Comparison of ENCODE assay signal across 8 cellular contexts in the genomic region with DNA sequence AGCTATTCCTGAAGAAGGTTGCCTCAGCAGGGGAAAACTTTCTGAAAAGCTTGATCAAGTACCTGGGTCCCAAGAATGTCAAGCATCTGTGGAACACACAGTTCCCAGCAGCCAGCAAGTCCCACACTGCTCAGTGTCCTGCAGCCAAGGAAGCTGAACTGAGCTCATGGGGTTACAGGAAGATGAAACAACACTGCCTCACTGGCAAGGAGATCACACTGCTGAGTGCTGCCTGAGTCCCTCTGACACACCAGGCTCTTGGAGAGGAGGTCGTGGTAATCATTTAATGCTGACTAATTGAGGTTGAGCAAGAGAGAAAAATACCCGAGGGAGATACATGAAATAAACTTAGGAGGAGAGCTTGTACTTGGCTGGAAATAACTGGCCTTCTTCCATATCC.
DNase-seq lines count a peak whose midpoint lies in the region; ATAC-seq lines count a peak whose summit lies in the region.

No MANE protein-coding gene starts in this region.

- H3K9ac ChIP-seq in skeletal muscle satellite cell (ENCODE audit: low read depth, low read length) = peak overlapping the region; percentile 41

- peak overlapping the region; percentile 90 for H3K27ac ChIP-seq in ACC112 (ENCODE audit: low read depth, low read length)
- peak overlapping the region; percentile 34 for H3K27ac ChIP-seq in angular gyrus (ENCODE audit: low read depth, low read length)

- H3K27me3 ChIP-seq in ACC112 (ENCODE audit: insufficient read depth, low read length) (no peaks in the 10 kb centered on the region), skeletal muscle satellite cell (ENCODE audit: control insufficient read depth, insufficient read depth, low read length) (no peaks in the 10 kb centered on the region)

- H3K79me2 ChIP-seq in ACC112 (ENCODE audit: control insufficient read depth, insufficient read depth, low read length, unreplicated experiment) = no peaks in the 10 kb centered on the region

- DNase-seq in HT1080 (ENCODE audit: low read depth) (peak; percentile 95), iPS DF 19.7 (ENCODE audit: low read depth, low spot score) (peak; percentile 88)

- H3K4me1 ChIP-seq in ACC112 (ENCODE audit: control insufficient read depth, insufficient read depth, low read length, unreplicated experiment) (peaks cover 39% of the 10 kb centered on the region), skeletal muscle satellite cell (ENCODE audit: control insufficient read depth, insufficient read depth, low read length) (peaks cover 31% of the 10 kb centered on the region)

- no peak for ATAC-seq in HG03442 (IDR thresholded peaks at IDR 0.05; ENCODE audit: unreplicated experiment)
- no peak for ATAC-seq in GM19467 (IDR thresholded peaks at IDR 0.05; ENCODE audit: unreplicated experiment)
- no peak for ATAC-seq in HG02798 (IDR thresholded peaks at IDR 0.05; ENCODE audit: poor library complexity, unreplicated experiment)

- no peaks in the 10 kb centered on the region for H3K36me3 ChIP-seq in ACC112 (ENCODE audit: insufficient read depth, low read length)
- H3K36me3 ChIP-seq in skeletal muscle satellite cell (ENCODE audit: insufficient read depth, low read length) = no peaks in the 10 kb centered on the region

- no peaks in the 10 kb centered on the region for H3K9me3 ChIP-seq in skeletal muscle satellite cell (replicated peaks; ENCODE audit: low read length)

- H3K4me2 ChIP-seq in skeletal muscle satellite cell (ENCODE audit: low read length) = peak overlapping the region; percentile 64

- H3K4me3 ChIP-seq in ACC112 (ENCODE audit: low read depth, low read length) = peak overlapping the region; percentile 54
- H3K4me3 ChIP-seq in skeletal muscle satellite cell (ENCODE audit: low read length) = no peak overlapping the region

- no peak overlapping the region for H2AFZ ChIP-seq in ACC112 (ENCODE audit: low read length, unreplicated experiment)
